In the genomic region with DNA sequence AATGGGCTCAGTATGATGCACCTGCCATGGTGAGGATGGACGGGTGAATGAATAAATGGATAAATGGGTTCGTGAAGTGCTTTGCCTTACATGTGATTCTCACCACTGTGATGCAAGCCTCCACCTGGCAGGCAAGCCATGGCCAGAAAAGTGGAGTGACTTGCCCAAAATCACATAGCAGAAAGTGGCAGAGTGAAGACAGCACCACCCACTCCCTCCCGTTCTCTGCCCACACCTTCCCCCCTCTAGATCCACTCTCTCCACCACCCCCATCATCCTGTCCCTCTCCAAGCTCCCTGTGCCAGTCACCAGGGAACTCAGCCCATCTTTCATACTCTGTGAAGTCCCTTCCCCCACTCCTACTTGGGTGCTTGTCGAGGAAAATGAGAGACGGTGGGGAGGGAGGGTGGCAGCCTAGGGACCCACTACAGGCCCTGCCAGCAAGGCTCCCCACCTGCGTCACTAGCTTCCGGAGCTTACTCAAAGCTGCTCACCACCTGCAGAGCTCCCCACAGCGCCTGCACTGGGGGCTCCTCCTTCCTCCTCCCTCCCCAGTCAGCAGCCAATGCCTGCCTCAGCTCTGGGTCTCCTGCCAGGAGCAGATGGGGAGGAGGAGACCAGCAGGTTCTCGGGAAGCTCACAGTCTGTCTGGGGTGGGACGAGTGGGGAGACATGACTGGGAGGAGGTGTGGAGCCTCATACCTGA, we compare ENCODE assay signal across 10 cellular contexts.
A peak's percentile ranks its signal among the peaks of the same experiment; 100 is the strongest.
DNase-seq lines count a peak whose midpoint lies in the region; ATAC-seq and TF ChIP-seq lines count a peak whose summit lies in the region.
"Had no signal": no experiment of that assay in that cellular context is flagged by ENCODE, and none has a peak within 500 bp of the region (broad histone marks: within the 10 kb centered on the region; RNA-seq: fewer than 3 reads in every experiment).

No MANE protein-coding gene starts in this region.

- no peak overlapping the region for H3K4me3 ChIP-seq in MG63
- H3K4me3 ChIP-seq: heart left ventricle had no signal

- no peak for ATAC-seq in GM21619 (IDR thresholded peaks at IDR 0.05; ENCODE audit: unreplicated experiment)
- no peak for ATAC-seq in GM19455 (IDR thresholded peaks at IDR 0.05; ENCODE audit: unreplicated experiment)
- no peak for ATAC-seq in HG03108 (IDR thresholded peaks at IDR 0.05; ENCODE audit: unreplicated experiment)
- ATAC-seq: heart left ventricle had no signal

- H3K9me3 ChIP-seq in MG63 = no peaks in the 10 kb centered on the region
- H3K9me3 ChIP-seq: heart left ventricle had no signal

- H3K36me3 ChIP-seq in MG63 = no peaks in the 10 kb centered on the region

- H3K27me3 ChIP-seq in MG63 = peaks cover 25% of the 10 kb centered on the region

- DNase-seq in T follicular helper cell (ENCODE audit: low read depth) (peak; percentile 57), MG63 (no peak)
- peak; percentile 10 for DNase-seq in activated T-helper 9 cell treated with anti-CD3 and anti-CD28 coated beads, Interleukin-2, amount 50 U/mL, for 16 hours (ENCODE audit: low read depth)
- peak; percentile 17 to 47 for DNase-seq in stimulated activated CD4-positive, alpha-beta T cell treated with anti-CD3 and anti-CD28 coated beads, Interleukin-15, amount 100 ng/mL, for 48 hours (ENCODE audit: low read depth in 2 of 2)
- DNase-seq: heart left ventricle, NCI-H1048 had no signal

- TF ChIP-seq EP300 in Ishikawa (IDR thresholded peaks at IDR 0.05; ENCODE audit: borderline replicate concordance) = peak; percentile 55

- no peak for TF ChIP-seq RAD21 in Ishikawa (IDR thresholded peaks at IDR 0.05; ENCODE audit: low read depth)

TF ChIP-seq in Ishikawa, 13 proteins besides CTCF, POLR2A, EP300 and RAD21:
- 0 out of 2 replicates have a peak, but pooled peaks have one; percentile 12 for TF ChIP-seq TEAD4 (IDR thresholded peaks at IDR 0.05)
- TF ChIP-seq TCF12 (IDR thresholded peaks at IDR 0.05; ENCODE audit: low read depth) = peak; percentile 66
- TF ChIP-seq, protein P1, sequence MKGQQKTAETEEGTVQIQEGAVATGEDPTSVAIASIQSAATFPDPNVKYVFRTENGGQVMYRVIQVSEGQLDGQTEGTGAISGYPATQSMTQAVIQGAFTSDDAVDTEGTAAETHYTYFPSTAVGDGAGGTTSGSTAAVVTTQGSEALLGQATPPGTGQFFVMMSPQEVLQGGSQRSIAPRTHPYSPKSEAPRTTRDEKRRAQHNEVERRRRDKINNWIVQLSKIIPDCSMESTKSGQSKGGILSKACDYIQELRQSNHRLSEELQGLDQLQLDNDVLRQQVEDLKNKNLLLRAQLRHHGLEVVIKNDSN (IDR thresholded peaks at IDR 0.05) = no peak
